Comparison of ENCODE assay signal across 2 cellular contexts in genomic region chr10:22341190-22341935, GRCh38.
A peak's percentile ranks its signal among the peaks of the same experiment; 100 is the strongest.
TF ChIP-seq lines count a peak whose summit lies in the region.

No MANE protein-coding gene starts in this region.

TF ChIP-seq in K562, 482 proteins besides CTCF, POLR2A, EP300 and RAD21 (continued from another document and continues in another):
- TF ChIP-seq CUX1 (CRISPR knock-in tag; IDR thresholded peaks at IDR 0.05): no peak
- no peak for TF ChIP-seq SAFB2 (IDR thresholded peaks at IDR 0.05; ENCODE audit: borderline replicate concordance, low read depth, low read length, severe bottlenecking)
- peak; percentile 57; the same call in 1 of the 2 replicates for TF ChIP-seq MGA (IDR thresholded peaks at IDR 0.05)
- no peak for TF ChIP-seq EP400 (IDR thresholded peaks at IDR 0.05)

TF ChIP-seq in HepG2, 621 proteins besides CTCF, POLR2A, EP300 and RAD21 (continued from another document and continues in another):
- no peak for TF ChIP-seq RERE (CRISPR knock-in tag; IDR thresholded peaks at IDR 0.05; ENCODE audit: low read depth)
- TF ChIP-seq ZNF670 (CRISPR knock-in tag; IDR thresholded peaks at IDR 0.05; ENCODE audit: borderline replicate concordance): no peak
- TF ChIP-seq KDM1A (CRISPR knock-in tag; IDR thresholded peaks at IDR 0.05): no peak
- TF ChIP-seq ETV5 (CRISPR knock-in tag; IDR thresholded peaks at IDR 0.05; ENCODE audit: borderline replicate concordance): no peak
- no peak for TF ChIP-seq SETDB1 (CRISPR knock-in tag; IDR thresholded peaks at IDR 0.05; ENCODE audit: borderline replicate concordance)
- 0 out of 2 replicates have a peak, but pooled peaks have one; percentile 36 for TF ChIP-seq ZFYVE20 (CRISPR knock-in tag; IDR thresholded peaks at IDR 0.05; ENCODE audit: borderline replicate concordance, low read depth)
- TF ChIP-seq SMC3 (IDR thresholded peaks at IDR 0.05; ENCODE audit: low read length): no peak
- no peak for TF ChIP-seq DDIT3 (CRISPR knock-in tag; IDR thresholded peaks at IDR 0.05)
- TF ChIP-seq PPARG (CRISPR knock-in tag; conservative IDR thresholded peaks at IDR 0.05): no peak
- TF ChIP-seq SP5 (CRISPR knock-in tag; IDR thresholded peaks at IDR 0.05; ENCODE audit: borderline replicate concordance, low read depth): 0 out of 2 replicates have a peak, but pooled peaks have one; percentile 2
- no peak for TF ChIP-seq AFF4 (CRISPR knock-in tag; IDR thresholded peaks at IDR 0.05)
- TF ChIP-seq ZC3H13 (CRISPR knock-in tag; IDR thresholded peaks at IDR 0.05): no peak
- no peak for TF ChIP-seq ZNF879 (CRISPR knock-in tag; IDR thresholded peaks at IDR 0.05)
- no peak for TF ChIP-seq SOX6 (IDR thresholded peaks at IDR 0.05)
- peak; percentile 41 for TF ChIP-seq SOX6 (CRISPR knock-in tag; IDR thresholded peaks at IDR 0.05)
- TF ChIP-seq ZBTB39 (CRISPR knock-in tag; IDR thresholded peaks at IDR 0.05): no peak
- no peak for TF ChIP-seq ZNF672 (CRISPR knock-in tag; IDR thresholded peaks at IDR 0.05)
- no peak for TF ChIP-seq ZNF800 (CRISPR knock-in tag; IDR thresholded peaks at IDR 0.05)
- TF ChIP-seq ZMAT3 (CRISPR knock-in tag; conservative IDR thresholded peaks at IDR 0.05): 0 out of 2 replicates have a peak, but pooled peaks have one; percentile 16
- no peak for TF ChIP-seq TCF12 (IDR thresholded peaks at IDR 0.05)
- TF ChIP-seq TCF12 (CRISPR knock-in tag; IDR thresholded peaks at IDR 0.05): no peak
- TF ChIP-seq FLYWCH1 (CRISPR knock-in tag; IDR thresholded peaks at IDR 0.05): no peak
- no peak for TF ChIP-seq THAP9 (CRISPR knock-in tag; IDR thresholded peaks at IDR 0.05; ENCODE audit: borderline replicate concordance)
- no peak for TF ChIP-seq HNF4A (CRISPR knock-in tag; IDR thresholded peaks at IDR 0.05)
- peak; percentile 94 for TF ChIP-seq CBX2 (IDR thresholded peaks at IDR 0.05; ENCODE audit: low read depth, low read length)
- no peak; the same call in 1 of the 2 replicates for TF ChIP-seq CBX2 (CRISPR knock-in tag; IDR thresholded peaks at IDR 0.05; ENCODE audit: low read depth)
- TF ChIP-seq NFKBIZ (CRISPR knock-in tag; IDR thresholded peaks at IDR 0.05): no peak
- TF ChIP-seq TEAD3 (CRISPR knock-in tag; optimal IDR thresholded peaks at IDR 0.05; ENCODE audit: borderline replicate concordance): no peak
- TF ChIP-seq ELF3 (CRISPR knock-in tag; IDR thresholded peaks at IDR 0.05): no peak
- TF ChIP-seq RELA (CRISPR knock-in tag; IDR thresholded peaks at IDR 0.05): no peak
- TF ChIP-seq ZNF790 (CRISPR knock-in tag; IDR thresholded peaks at IDR 0.05; ENCODE audit: borderline replicate concordance): no peak
- TF ChIP-seq REST (IDR thresholded peaks at IDR 0.05; ENCODE audit: borderline replicate concordance in 1 of 2, low read depth in 1 of 2, low read length in 2 of 2): no peak
- no peak for TF ChIP-seq SYNCRIP (IDR thresholded peaks at IDR 0.05; ENCODE audit: insufficient read depth, low read depth, low read length)
- no peak for TF ChIP-seq ZNF260 (CRISPR knock-in tag; IDR thresholded peaks at IDR 0.05; ENCODE audit: borderline replicate concordance, low read depth)
- no peak for TF ChIP-seq ZNF580 (CRISPR knock-in tag; IDR thresholded peaks at IDR 0.05; ENCODE audit: borderline replicate concordance, low read depth)
- no peak for TF ChIP-seq ZNF878 (CRISPR knock-in tag; IDR thresholded peaks at IDR 0.05)
